ENCODE assay signal across 23 cellular contexts in the genomic region with DNA sequence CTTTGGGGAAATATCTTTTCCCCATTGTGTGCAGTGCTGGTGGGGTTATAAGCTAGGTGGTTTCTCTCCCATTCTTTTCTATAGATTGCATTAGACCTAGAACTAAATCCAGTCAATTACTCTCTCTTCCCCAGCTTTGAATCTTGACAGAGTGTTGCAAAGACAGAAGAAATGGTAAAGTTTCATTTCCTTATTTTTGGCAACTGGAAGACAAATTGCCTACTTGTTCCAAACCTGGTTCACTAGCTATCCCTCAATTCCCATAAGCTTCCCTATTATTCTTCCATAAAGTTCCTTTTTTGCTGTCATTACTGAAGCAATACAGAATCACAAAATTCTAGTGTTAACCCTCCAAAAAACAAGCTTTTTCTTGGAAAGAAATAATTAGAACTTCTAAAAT.
"Had no signal": no experiment of that assay in that cellular context is flagged by ENCODE, and none has a peak within 500 bp of the region (broad histone marks: within the 10 kb centered on the region; RNA-seq: fewer than 3 reads in every experiment).

No MANE protein-coding gene starts in this region.

- H3K27ac Mint-ChIP-seq: activated naive CD4-positive, alpha-beta T cell treated with anti-CD3 and anti-CD28 coated beads, Interleukin-2, amount 50 U/mL, for 72 hours; activated T-helper 1 cell treated with anti-CD3 and anti-CD28 coated beads, Interleukin-12 subunit alpha, Interleukin-12 subunit beta, Interleukin-2, Interleukin-4 antibody, amounts not matched to agents 30 ng/mL and 10 ng/mL and 1 ng/mL, durations not matched to agents 14 hours and 24 hours and 36 hours; neural progenitor cell; progenitor cell of endocrine pancreas; stimulated activated naive CD8-positive, alpha-beta T cell treated with anti-CD3 and anti-CD28 coated beads, Interleukin-15, amount 100 ng/mL, for 72 hours had no signal

- H3K9ac ChIP-seq: neural progenitor cell had no signal

- H3K9me3 Mint-ChIP-seq: immature natural killer cell; neural progenitor cell; stimulated activated naive CD8-positive, alpha-beta T cell treated with anti-CD3 and anti-CD28 coated beads, Interleukin-15, amount 100 ng/mL, for 72 hours had no signal

- H3K27ac ChIP-seq: adrenal gland, gastrocnemius medialis, heart left ventricle, left ventricle myocardium inferior, neural progenitor cell, suprapubic skin, transverse colon, uterus, VCaP had no signal

- ATAC-seq: activated naive CD4-positive, alpha-beta T cell treated with anti-CD3 and anti-CD28 coated beads, Interleukin-2, amount 50 U/mL, for 72 hours; esophagus mucosa; gastrocnemius medialis; heart left ventricle; right cardiac atrium; stimulated activated naive CD8-positive, alpha-beta T cell treated with anti-CD3 and anti-CD28 coated beads, Interleukin-15, amount 100 ng/mL, for 72 hours had no signal

- H3K9me3 ChIP-seq: adrenal gland, gastrocnemius medialis, heart left ventricle, left ventricle myocardium inferior, suprapubic skin, transverse colon, uterus had no signal

- DNase-seq: activated CD4-positive, alpha-beta T cell treated with anti-CD3 and anti-CD28 coated beads, Interleukin-2, amount 50 U/mL, for 48 hours; activated gamma-delta T cell treated with Interleukin-2 at 50 U/mL for 16 hours; adrenal gland; effector CD4-positive, alpha-beta T cell; gastrocnemius medialis; heart left ventricle; immature natural killer cell; kidney glomerular epithelial cell; left ventricle myocardium inferior; mammary epithelial cell; right cardiac atrium; stimulated activated CD4-positive, alpha-beta T cell treated with anti-CD3 and anti-CD28 coated beads, Interleukin-2, amount 100 ng/mL, for 24 hours; stimulated activated naive CD8-positive, alpha-beta T cell treated with anti-CD3 and anti-CD28 coated beads, Interleukin-15, amount 100 ng/mL, for 72 hours; transverse colon; uterus had no signal

- H3K4me3 Mint-ChIP-seq: activated T-helper 1 cell treated with anti-CD3 and anti-CD28 coated beads, Interleukin-12 subunit alpha, Interleukin-12 subunit beta, Interleukin-2, Interleukin-4 antibody, amounts not matched to agents 30 ng/mL and 10 ng/mL and 1 ng/mL, durations not matched to agents 14 hours and 24 hours and 36 hours; immature natural killer cell; neural progenitor cell; stimulated activated naive CD8-positive, alpha-beta T cell treated with anti-CD3 and anti-CD28 coated beads, Interleukin-15, amount 100 ng/mL, for 72 hours had no signal

- H2AFZ ChIP-seq: neural progenitor cell had no signal

- H3K4me1 ChIP-seq: adrenal gland, gastrocnemius medialis, left ventricle myocardium inferior, neural progenitor cell, suprapubic skin, transverse colon, uterus had no signal

- H3K36me3 ChIP-seq: adrenal gland, gastrocnemius medialis, heart left ventricle, left ventricle myocardium inferior, neural progenitor cell, suprapubic skin, transverse colon, uterus had no signal

- H3K4me2 ChIP-seq: neural progenitor cell had no signal

- H3K36me3 Mint-ChIP-seq: neural progenitor cell had no signal

- H3K27me3 ChIP-seq: adrenal gland, neural progenitor cell, suprapubic skin, transverse colon, uterus had no signal

- FAIRE-seq: astrocyte had no signal

- H3K27me3 Mint-ChIP-seq: progenitor cell of endocrine pancreas; stimulated activated naive CD8-positive, alpha-beta T cell treated with anti-CD3 and anti-CD28 coated beads, Interleukin-15, amount 100 ng/mL, for 72 hours had no signal

- H3K4me1 Mint-ChIP-seq: immature natural killer cell, neural progenitor cell had no signal

- H3K4me3 ChIP-seq: adrenal gland, gastrocnemius medialis, heart left ventricle, left ventricle myocardium inferior, neural progenitor cell, suprapubic skin, transverse colon, uterus had no signal
